23 cellular contexts compared by ENCODE assay signal in genomic region chr3:49654955-49655556, GRCh38. TPM values are rescaled to one million over a fixed set of nuclear protein-coding genes. Genes with fewer than 3 reads are reported as not detected.
DNase-seq lines count a peak whose midpoint lies in the region; ATAC-seq and TF ChIP-seq lines count a peak whose summit lies in the region.
"Had no signal": no experiment of that assay in that cellular context is flagged by ENCODE, and none has a peak within 500 bp of the region (broad histone marks: within the 10 kb centered on the region; RNA-seq: fewer than 3 reads in every experiment).

No MANE protein-coding gene starts in this region.

- CTCF ChIA-PET in MCF 10A (lab: Yijun Ruan, JAX) = interaction anchor here (0.7 kb wide), 1 partner anchor 263 kb away, joined by 4 read pairs; no protein-coding TSS in a partner anchor
- CTCF ChIA-PET in mammary epithelial cell (lab: Charles Lee; ENCODE audit: low non-redundant PET) = no interaction called here

- H2AFZ ChIP-seq in mammary epithelial cell (ENCODE audit: low read depth, low read length) = no peak overlapping the region

- H3K9me3 ChIP-seq in mammary epithelial cell (replicated peaks; ENCODE audit: insufficient read depth, low read length) = no peaks in the 10 kb centered on the region
- no peaks in the 10 kb centered on the region for H3K9me3 ChIP-seq in WERI-Rb-1 (ENCODE audit: severe bottlenecking)
- H3K9me3 ChIP-seq: neutrophil, SK-N-SH had no signal

- H3K36me3 Mint-ChIP-seq in MCF 10A (ENCODE audit: insufficient read depth, unreplicated experiment) = no peaks in the 10 kb centered on the region
- H3K36me3 Mint-ChIP-seq: activated CD8-positive, alpha-beta memory T cell treated with anti-CD3 and anti-CD28 coated beads, Interleukin-2, amount 10 ng/mL, durations not matched to agents 7 days and 5 days; CD4-positive, CD25-positive, alpha-beta regulatory T cell had no signal

- H3K27me3 Mint-ChIP-seq in MCF 10A (ENCODE audit: insufficient read depth, unreplicated experiment) = no peaks in the 10 kb centered on the region
- H3K27me3 Mint-ChIP-seq: activated CD8-positive, alpha-beta memory T cell treated with anti-CD3 and anti-CD28 coated beads, Interleukin-2, amount 10 ng/mL, durations not matched to agents 7 days and 5 days had no signal

- H3K27ac ChIP-seq in mammary epithelial cell (ENCODE audit: insufficient read depth, low read depth, low read length) (no peak overlapping the region), WERI-Rb-1 (no peak overlapping the region)
- H3K27ac ChIP-seq: neutrophil had no signal

- ATAC-seq in left colon = peak; percentile 57
- no peak for ATAC-seq in HG02678 (IDR thresholded peaks at IDR 0.05; ENCODE audit: unreplicated experiment)
- no peak for ATAC-seq in GM18907 (IDR thresholded peaks at IDR 0.05; ENCODE audit: unreplicated experiment)
- ATAC-seq: activated CD4-positive, alpha-beta T cell treated with anti-CD3 and anti-CD28 coated beads for 36 hours; activated CD8-positive, alpha-beta memory T cell treated with anti-CD3 and anti-CD28 coated beads, Interleukin-2, amount 10 ng/mL, durations not matched to agents 7 days and 5 days; left cardiac atrium; Panc1 had no signal

- no peak overlapping the region for H3K9ac ChIP-seq in mammary epithelial cell (ENCODE audit: insufficient read depth, low read length)
- H3K9ac ChIP-seq: SK-N-SH had no signal

- DNase-seq in MCF 10A (ENCODE audit: unreplicated experiment) (peak; percentile 18), mammary epithelial cell (no peak), NCI-H345 (lab: John Stamatoyannopoulos, UW) (peak; percentile 83), left colon (peak; percentile 37 to 43), WERI-Rb-1 (no peak), KG1 (lab: John Stamatoyannopoulos, UW) (no peak)
- DNase-seq: activated CD4-positive, alpha-beta T cell treated with anti-CD3 and anti-CD28 coated beads for 36 hours; activated CD8-positive, alpha-beta memory T cell treated with anti-CD3 and anti-CD28 coated beads, Interleukin-2, amount 10 ng/mL, durations not matched to agents 7 days and 5 days; CD4-positive, CD25-positive, alpha-beta regulatory T cell; EL; foreskin fibroblast; H9; KBM-7; left cardiac atrium; NCI-H1436; retina; SK-N-SH; T-helper 9 cell; trophoblast cell had no signal

- TF ChIP-seq CTCF in MCF 10A (IDR thresholded peaks at IDR 0.05; ENCODE audit: unreplicated experiment) (no peak), mammary epithelial cell (conservative IDR thresholded peaks at IDR 0.05 in 1 of 2, IDR thresholded peaks at IDR 0.05 in 1 of 2; ENCODE audit: extremely low read depth in 1 of 2, insufficient read depth in 1 of 2, low read depth in 1 of 2, low read length in 2 of 2) (no peak), WERI-Rb-1 (IDR thresholded peaks at IDR 0.05; ENCODE audit: low read depth, low read length) (no peak)

- H3K27me3 ChIP-seq in mammary epithelial cell (ENCODE audit: insufficient read depth, low read length) = no peaks in the 10 kb centered on the region
- H3K27me3 ChIP-seq in WERI-Rb-1 (ENCODE audit: insufficient read depth, low read depth, severe bottlenecking) = no peaks in the 10 kb centered on the region

- 38% methylated on average over 8 of the region's 10 CpGs for WGBS in mammary epithelial cell (ENCODE audit: low coverage, missing lambda C conversion rate)

- no peaks in the 10 kb centered on the region for H3K4me1 Mint-ChIP-seq in MCF 10A (ENCODE audit: insufficient read depth, unreplicated experiment)
- H3K4me1 Mint-ChIP-seq: activated CD4-positive, alpha-beta T cell treated with anti-CD3 and anti-CD28 coated beads for 36 hours; activated CD8-positive, alpha-beta memory T cell treated with anti-CD3 and anti-CD28 coated beads, Interleukin-2, amount 10 ng/mL, durations not matched to agents 7 days and 5 days; CD4-positive, CD25-positive, alpha-beta regulatory T cell; H9 had no signal

- H3K27ac Mint-ChIP-seq in MCF 10A (ENCODE audit: low read depth, unreplicated experiment) = no peak overlapping the region
- H3K27ac Mint-ChIP-seq: activated CD4-positive, alpha-beta T cell treated with anti-CD3 and anti-CD28 coated beads for 36 hours; activated CD8-positive, alpha-beta memory T cell treated with anti-CD3 and anti-CD28 coated beads, Interleukin-2, amount 10 ng/mL, durations not matched to agents 7 days and 5 days; CD4-positive, CD25-positive, alpha-beta regulatory T cell; H9 had no signal

- no peak overlapping the region for H3K4me2 ChIP-seq in mammary epithelial cell (ENCODE audit: insufficient read depth, low read depth, low read length)
- H3K4me2 ChIP-seq: SK-N-SH had no signal

- no peak overlapping the region for H3K4me3 Mint-ChIP-seq in MCF 10A (ENCODE audit: unreplicated experiment)
- H3K4me3 Mint-ChIP-seq: activated CD4-positive, alpha-beta T cell treated with anti-CD3 and anti-CD28 coated beads for 36 hours; activated CD8-positive, alpha-beta memory T cell treated with anti-CD3 and anti-CD28 coated beads, Interleukin-2, amount 10 ng/mL, durations not matched to agents 7 days and 5 days; CD4-positive, CD25-positive, alpha-beta regulatory T cell; H9 had no signal

- POLR2A ChIA-PET in MCF 10A (lab: Yijun Ruan, JAX) = interaction anchor here (0.6 kb wide), 1 partner anchor 30 kb away, joined by 3 read pairs; no protein-coding TSS in a partner anchor

- dilution Hi-C loops in mammary epithelial cell (cut with HindIII; ENCODE audit: low sequenced_read_pairs) = loop anchor here (5.0 kb wide), 2 partner anchors 33 to 83 kb away; no protein-coding TSS in a partner anchor

- intact Hi-C loops in MCF 10A (cut with micrococcal nuclease) (no loop called here), mammary epithelial cell (cut with micrococcal nuclease) (no loop called here), left colon (cut with DNase I, micrococcal nuclease) (no loop called here)

- H3K4me1 ChIP-seq in mammary epithelial cell (ENCODE audit: insufficient read depth, low read length) = peaks cover 4% of the 10 kb centered on the region

- BruUV-seq in MCF 10A (replicated peaks; lab: Mats Ljungman, UMichigan) (no TSS peak), mammary epithelial cell (replicated peaks; lab: Mats Ljungman, UMichigan) (no TSS peak)

- no peaks in the 10 kb centered on the region for H3K9me3 Mint-ChIP-seq in MCF 10A (ENCODE audit: unreplicated experiment)
- H3K9me3 Mint-ChIP-seq: H9 had no signal

- H3K36me3 ChIP-seq in mammary epithelial cell (ENCODE audit: insufficient read depth, low read length) (no peaks in the 10 kb centered on the region), WERI-Rb-1 (peaks cover 58% of the 10 kb centered on the region)
- H3K36me3 ChIP-seq: neutrophil had no signal

- no peaks in the 10 kb centered on the region for H4K20me1 ChIP-seq in mammary epithelial cell (ENCODE audit: insufficient read depth, low read length)

- H3K4me3 ChIP-seq in mammary epithelial cell (replicated peaks in 1 of 3; ENCODE audit: insufficient read depth in 1 of 3, low read depth in 2 of 3, low read length in 3 of 3) (no peak overlapping the region), WERI-Rb-1 (ENCODE audit: low read depth, low read length) (no peak overlapping the region)

- H3K79me2 ChIP-seq in mammary epithelial cell (ENCODE audit: insufficient read depth, low read length) = no peaks in the 10 kb centered on the region

- in situ Hi-C loops in mammary epithelial cell (cut with MboI; ENCODE audit: low sequenced_read_pairs in 2 of 2) = no loop called here

RNA-seq across cellular contexts. Expression of gene APEH, which starts 19.1 kb away (rescaled TPM):
- total RNA-seq in MCF 10A (2022) (95.8 and 127 TPM in 2 replicates), mammary epithelial cell (100 to 1,000 TPM; 130 to 183 TPM), left colon (100 to 1,000 TPM; 153 to 182 TPM)
- 188 TPM for polyA plus RNA-seq in mammary epithelial cell
- polyA minus RNA-seq in mammary epithelial cell = 270 TPM

RNA-seq across cellular contexts. Expression of gene MST1, which starts 34.2 kb away (rescaled TPM):
- total RNA-seq in MCF 10A (2022) (16.3 and 18.2 TPM in 2 replicates), mammary epithelial cell (10 to 100 TPM in 1 of 2 donors, 1 to 10 TPM in 1; 8.3 to 13.6 TPM), left colon (10 to 100 TPM; 22.1 to 28.2 TPM)
- polyA plus RNA-seq in mammary epithelial cell = 5.5 TPM
- polyA minus RNA-seq in mammary epithelial cell = not detected

RNA-seq across cellular contexts. Expression of gene RNF123, which starts 34.3 kb away (rescaled TPM):
- total RNA-seq in MCF 10A (2022) = 47.8 and 48.6 TPM in 2 replicates
- 10 to 100 TPM; 27.7 to 41.5 TPM for total RNA-seq in mammary epithelial cell
- polyA plus RNA-seq in mammary epithelial cell = 34.0 TPM
- polyA minus RNA-seq in mammary epithelial cell = 54.0 TPM
- total RNA-seq in left colon = 10 to 100 TPM; 40.3 to 44.0 TPM

Comparison
In these comparisons a context has a peak if more than half of its experiments do, and no peak if none do; other contexts are left out.
1. DNase-seq: peak in MCF 10A (single experiment), NCI-H345 (single experiment) and left colon (2 of 2); none in mammary epithelial cell (single experiment), WERI-Rb-1 (single experiment) and KG1 (single experiment).